Comparison of ENCODE assay signal across 8 cellular contexts in the genomic region with DNA sequence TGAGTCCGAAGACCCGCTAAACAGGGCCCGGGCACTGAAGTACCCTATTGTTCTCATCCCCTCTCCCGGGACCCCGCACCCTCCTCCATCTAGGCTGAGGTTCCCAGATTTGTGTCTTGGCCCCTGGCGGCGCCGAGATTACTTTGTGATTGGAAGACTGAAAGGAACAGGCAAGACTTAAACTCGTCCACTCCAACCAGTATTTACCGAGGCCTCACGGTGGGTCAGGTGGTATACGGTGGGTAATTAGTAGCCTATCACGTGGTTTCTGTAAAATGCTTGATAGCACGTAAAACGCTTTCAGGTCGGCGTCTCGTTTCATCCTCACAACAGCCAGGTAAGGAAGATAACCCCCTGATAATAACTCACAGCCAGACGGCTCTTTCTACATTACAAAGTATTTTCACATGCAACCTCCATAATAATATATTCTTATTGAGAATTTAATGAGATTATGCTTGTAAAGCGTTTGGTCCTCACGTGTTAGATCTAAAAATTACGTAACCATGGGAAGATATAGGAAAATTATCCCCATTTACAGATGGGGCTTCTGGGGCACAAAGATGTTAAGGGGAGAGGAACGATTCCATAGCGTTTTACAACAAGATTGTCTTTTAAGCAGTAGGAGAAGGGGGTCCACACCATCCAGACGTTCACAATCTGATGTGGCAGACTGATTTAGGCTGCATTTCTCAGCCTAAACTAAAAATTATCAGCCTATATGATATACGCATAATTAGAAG. TPM values are rescaled to one million over a fixed set of nuclear protein-coding genes. Genes with fewer than 3 reads are reported as not detected.
DNase-seq lines count a peak whose midpoint lies in the region; ATAC-seq and TF ChIP-seq lines count a peak whose summit lies in the region.

No MANE protein-coding gene starts in this region.

- H3K9me3 Mint-ChIP-seq in activated naive CD4-positive, alpha-beta T cell treated with anti-CD3 and anti-CD28 coated beads for 36 hours, result no peaks in the 10 kb centered on the region
- H3K9me3 Mint-ChIP-seq in neural crest cell, result no peaks in the 10 kb centered on the region

- H3K4me3 Mint-ChIP-seq in activated naive CD4-positive, alpha-beta T cell treated with anti-CD3 and anti-CD28 coated beads for 36 hours, result peak overlapping the region; percentile 99
- H3K4me3 Mint-ChIP-seq in neural crest cell, result peak overlapping the region; percentile 98

- peak; percentile 51 for DNase-seq in DMS153 treated with DMSO at 0.1 percent for 48 hours (lab: John Stamatoyannopoulos, UW; ENCODE audit: unreplicated experiment)
- DNase-seq in NCI-H82 (lab: John Stamatoyannopoulos, UW), result peak; percentile 90
- DNase-seq in activated naive CD4-positive, alpha-beta T cell treated with anti-CD3 and anti-CD28 coated beads for 36 hours, result peak; percentile 70
- peak; percentile 42 for DNase-seq in foreskin melanocyte
- no peak for DNase-seq in neural crest cell (ENCODE audit: low read depth, low spot score)
- peak in 1 of 2 donors; percentile 83 for DNase-seq in aorta

- CTCF ChIA-PET in activated naive CD4-positive, alpha-beta T cell treated with anti-CD3 and anti-CD28 coated beads for 36 hours (lab: Charles Lee), result interaction anchor here (0.9 to 1.7 kb wide), 3 partner anchors 21 to 290 kb away, joined by 3 to 6 read pairs (median 3); no protein-coding TSS in a partner anchor

- intact Hi-C loops in activated naive CD4-positive, alpha-beta T cell treated with anti-CD3 and anti-CD28 coated beads for 36 hours (cut with micrococcal nuclease), result loop anchor here (1.0 to 5.0 kb wide), 10 partner anchors 48 to 1189 kb away; partner anchors contain the start of genes C11orf58, NCR3LG1, NUCB2 and RPS13
- intact Hi-C loops in aorta (cut with DNase I), result loop anchor here (5.0 to 10.0 kb wide), 5 partner anchors 46 to 146 kb away; partner anchors contain the start of genes NUCB2 (in 2 of the 2), NCR3LG1 (in 1 of the 2) and RPS13 (in 1 of the 2)

- ATAC-seq in GM21367 (IDR thresholded peaks at IDR 0.05; ENCODE audit: unreplicated experiment) (peak; percentile 42), HG03575 (IDR thresholded peaks at IDR 0.05; ENCODE audit: extremely low read depth, insufficient number of reproducible peaks, low FRiP score, unreplicated experiment) (peak; percentile 29), aorta (ENCODE audit: low FRiP score) (peak; percentile 78)

- H3K27ac Mint-ChIP-seq in activated naive CD4-positive, alpha-beta T cell treated with anti-CD3 and anti-CD28 coated beads for 36 hours, result peak overlapping the region; percentile 92
- peak overlapping the region; percentile 97 for H3K27ac Mint-ChIP-seq in neural crest cell (ENCODE audit: unreplicated experiment)

- no peaks in the 10 kb centered on the region for H3K27me3 Mint-ChIP-seq in activated naive CD4-positive, alpha-beta T cell treated with anti-CD3 and anti-CD28 coated beads for 36 hours (ENCODE audit: low read depth)
- H3K27me3 Mint-ChIP-seq in neural crest cell (ENCODE audit: low read depth), result no peaks in the 10 kb centered on the region

- WGBS in aorta, 2 donors, result 6 to 8% methylated on average over 26 of the region's 26 CpGs

- H3K4me1 Mint-ChIP-seq in activated naive CD4-positive, alpha-beta T cell treated with anti-CD3 and anti-CD28 coated beads for 36 hours (ENCODE audit: low read depth), result peaks cover 28% of the 10 kb centered on the region
- H3K4me1 Mint-ChIP-seq in neural crest cell, result peaks cover 44% of the 10 kb centered on the region

- no peaks in the 10 kb centered on the region for H3K27me3 ChIP-seq in aorta (ENCODE audit: control insufficient read depth in 1 of 2, insufficient read depth in 2 of 2, low read length in 1 of 2)

- H3K36me3 Mint-ChIP-seq in activated naive CD4-positive, alpha-beta T cell treated with anti-CD3 and anti-CD28 coated beads for 36 hours (ENCODE audit: low read depth), result peaks cover under 1% of the 10 kb centered on the region
- H3K36me3 Mint-ChIP-seq in neural crest cell (ENCODE audit: low read depth), result peaks cover 7% of the 10 kb centered on the region

- H3K4me3 ChIP-seq in aorta (ENCODE audit: low read length in 2 of 2), result peak overlapping the region; percentile 59 to 68

- H3K27ac ChIP-seq in aorta (ENCODE audit: low read depth in 1 of 2, low read length in 2 of 2), result peak overlapping the region in 1 of 2 donors; percentile 80

- no peak for TF ChIP-seq CTCF in neural crest cell (conservative IDR thresholded peaks at IDR 0.05)

- no peaks in the 10 kb centered on the region for H3K36me3 ChIP-seq in aorta (ENCODE audit: control insufficient read depth in 1 of 2, insufficient read depth in 2 of 2, low read length in 1 of 2)

- no peaks in the 10 kb centered on the region for H3K4me1 ChIP-seq in aorta (ENCODE audit: control insufficient read depth in 1 of 2, insufficient read depth in 2 of 2, low read length in 2 of 2)

- H3K9me3 ChIP-seq in aorta (ENCODE audit: control insufficient read depth, low read length), result no peaks in the 10 kb centered on the region

RNA-seq across cellular contexts. Expression of gene PIK3C2A, which starts 0.6 kb away (rescaled TPM):
- total RNA-seq in activated naive CD4-positive, alpha-beta T cell treated with anti-CD3 and anti-CD28 coated beads for 36 hours, result 10 to 100 TPM; 16.4 to 17.3 TPM
- 76.8 and 80.2 TPM in 2 replicates for total RNA-seq in neural crest cell
- 100 to 1,000 TPM; 100 to 110 TPM for total RNA-seq in aorta
- 10 to 100 TPM; 12.1 to 16.3 TPM for polyA plus RNA-seq in aorta
